Comparison of ENCODE assay signal across 12 cellular contexts in the genomic region with DNA sequence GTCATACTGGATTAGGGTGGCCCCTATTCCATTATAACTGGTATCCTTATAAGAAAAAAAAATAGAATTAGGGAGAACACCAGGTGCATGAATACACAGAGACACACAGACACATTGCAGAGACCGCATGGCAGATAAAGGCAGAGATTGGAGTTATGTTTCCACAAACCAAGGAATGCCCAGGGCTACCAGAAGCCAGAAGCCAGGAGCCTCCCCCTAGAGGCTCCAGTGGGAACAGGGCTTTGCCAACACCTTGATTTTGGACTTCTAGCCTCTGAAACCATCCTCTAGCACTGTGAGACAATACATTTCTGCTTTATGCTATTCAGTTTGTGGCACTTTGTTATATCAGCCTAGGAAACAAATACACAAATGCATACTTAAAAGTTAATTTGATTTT. TPM values are rescaled to one million over a fixed set of nuclear protein-coding genes. Genes with fewer than 3 reads are reported as not detected.
DNase-seq lines count a peak whose midpoint lies in the region; ATAC-seq and TF ChIP-seq lines count a peak whose summit lies in the region.
"Had no signal": no experiment of that assay in that cellular context is flagged by ENCODE, and none has a peak within 500 bp of the region (broad histone marks: within the 10 kb centered on the region; RNA-seq: fewer than 3 reads in every experiment).

No MANE protein-coding gene starts in this region.

- H3K4me3 ChIP-seq in BJ (ENCODE audit: low read depth, low read length) (no peak overlapping the region), H7 (ENCODE audit: insufficient read depth, low read depth, low read length) (no peak overlapping the region), kidney epithelial cell (ENCODE audit: low read depth, low read length) (no peak overlapping the region)
- H3K4me3 ChIP-seq: tibial artery had no signal

- CTCF ChIA-PET in BJ (lab: Yijun Ruan, JAX) = interaction anchor here (1.5 kb wide), 1 partner anchor 18 kb away, joined by 5 read pairs; no protein-coding TSS in a partner anchor

- POLR2A ChIA-PET in BJ (lab: Charles Lee) = no interaction called here

- ATAC-seq in SK-N-SH treated with all-trans-retinoic acid at 6 μM for 48 hours (0 out of 3 replicates have a peak, but pooled peaks have one; percentile 22), GM18520 (IDR thresholded peaks at IDR 0.05; ENCODE audit: unreplicated experiment) (no peak)
- ATAC-seq: natural killer cell had no signal

- H3K27me3 ChIP-seq in BJ (ENCODE audit: control insufficient read depth, insufficient read depth, low read length) (no peaks in the 10 kb centered on the region), H7 (ENCODE audit: control insufficient read depth, insufficient read depth, low read length) (no peaks in the 10 kb centered on the region), kidney epithelial cell (ENCODE audit: control insufficient read depth, insufficient read depth, low read length) (no peaks in the 10 kb centered on the region)
- H3K27me3 ChIP-seq: tibial artery had no signal

- DNase-seq in BJ (ENCODE audit: low read depth) (no peak), H7 (peak; percentile 33), kidney epithelial cell (ENCODE audit: low read depth) (no peak), middle frontal gyrus (ENCODE audit: extremely low spot score, low spot score) (no peak), retina (no peak), AG08396 (ENCODE audit: low spot score) (no peak)
- DNase-seq: natural killer cell; NCI-H1694; stimulated activated CD4-positive, alpha-beta T cell treated with anti-CD3 and anti-CD28 coated beads, Interleukin-4, amount 100 ng/mL, for 1 hour; tibial artery had no signal

- H3K36me3 ChIP-seq in BJ (ENCODE audit: control insufficient read depth, insufficient read depth, low read length) (0 out of 2 replicates have a peak, but pooled peaks cover 1% of the 10 kb centered on the region), H7 (replicated peaks; ENCODE audit: control insufficient read depth, insufficient read depth, low read length) (no peaks in the 10 kb centered on the region), kidney epithelial cell (ENCODE audit: control insufficient read depth, insufficient read depth, low read length) (no peaks in the 10 kb centered on the region)
- H3K36me3 ChIP-seq: tibial artery had no signal

- peak; percentile 40 for TF ChIP-seq CTCF in BJ (IDR thresholded peaks at IDR 0.05; ENCODE audit: insufficient read depth, low read depth, low read length)
- peak; percentile 40 for TF ChIP-seq CTCF in kidney epithelial cell (IDR thresholded peaks at IDR 0.05; ENCODE audit: insufficient read depth, low read length, poor library complexity, severe bottlenecking)

TF ChIP-seq in SK-N-SH treated with all-trans-retinoic acid at 6 μM for 48 hours, 23 proteins besides CTCF, POLR2A, EP300 and RAD21:
- TF ChIP-seq TCF4 (CRISPR knock-in tag; IDR thresholded peaks at IDR 0.05; ENCODE audit: borderline replicate concordance) = no peak
- no peak for TF ChIP-seq POU6F1 (CRISPR knock-in tag; IDR thresholded peaks at IDR 0.05; ENCODE audit: borderline replicate concordance, low read depth)
- no peak for TF ChIP-seq GLIS3 (CRISPR knock-in tag; IDR thresholded peaks at IDR 0.05)
- TF ChIP-seq RARB (CRISPR knock-in tag; IDR thresholded peaks at IDR 0.05) = no peak
- TF ChIP-seq ISL1 (CRISPR knock-in tag; IDR thresholded peaks at IDR 0.05) = no peak
- TF ChIP-seq SNAI2 (CRISPR knock-in tag; IDR thresholded peaks at IDR 0.05) = no peak
- TF ChIP-seq, protein P1, sequence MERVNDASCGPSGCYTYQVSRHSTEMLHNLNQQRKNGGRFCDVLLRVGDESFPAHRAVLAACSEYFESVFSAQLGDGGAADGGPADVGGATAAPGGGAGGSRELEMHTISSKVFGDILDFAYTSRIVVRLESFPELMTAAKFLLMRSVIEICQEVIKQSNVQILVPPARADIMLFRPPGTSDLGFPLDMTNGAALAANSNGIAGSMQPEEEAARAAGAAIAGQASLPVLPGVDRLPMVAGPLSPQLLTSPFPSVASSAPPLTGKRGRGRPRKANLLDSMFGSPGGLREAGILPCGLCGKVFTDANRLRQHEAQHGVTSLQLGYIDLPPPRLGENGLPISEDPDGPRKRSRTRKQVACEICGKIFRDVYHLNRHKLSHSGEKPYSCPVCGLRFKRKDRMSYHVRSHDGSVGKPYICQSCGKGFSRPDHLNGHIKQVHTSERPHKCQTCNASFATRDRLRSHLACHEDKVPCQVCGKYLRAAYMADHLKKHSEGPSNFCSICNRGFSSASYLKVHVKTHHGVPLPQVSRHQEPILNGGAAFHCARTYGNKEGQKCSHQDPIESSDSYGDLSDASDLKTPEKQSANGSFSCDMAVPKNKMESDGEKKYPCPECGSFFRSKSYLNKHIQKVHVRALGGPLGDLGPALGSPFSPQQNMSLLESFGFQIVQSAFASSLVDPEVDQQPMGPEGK (CRISPR knock-in tag; IDR thresholded peaks at IDR 0.05; ENCODE audit: borderline replicate concordance) = no peak
- TF ChIP-seq ZNF8 (CRISPR knock-in tag; IDR thresholded peaks at IDR 0.05) = no peak
- no peak for TF ChIP-seq ZC3H10 (CRISPR knock-in tag; IDR thresholded peaks at IDR 0.05)
- TF ChIP-seq ZNF565 (CRISPR knock-in tag; conservative IDR thresholded peaks at IDR 0.05; ENCODE audit: low read depth) = no peak
- no peak for TF ChIP-seq OSR1 (CRISPR knock-in tag; IDR thresholded peaks at IDR 0.05)
- no peak for TF ChIP-seq CSRNP3 (CRISPR knock-in tag; IDR thresholded peaks at IDR 0.05)
- TF ChIP-seq TOX (CRISPR knock-in tag; IDR thresholded peaks at IDR 0.05; ENCODE audit: borderline replicate concordance) = no peak

RNA-seq across cellular contexts. Expression of gene GOLM2, which starts 10.4 kb away (rescaled TPM):
- polyA plus RNA-seq in BJ (2011; rRNA removed) = 27.9 and 46.5 TPM in 2 replicates
- 14.0 and 18.9 TPM in 2 replicates for polyA minus RNA-seq in BJ (2011; rRNA and poly(A)+ RNA removed)
- total RNA-seq in H7 (2014; rRNA removed; shearing (Covaris generic)) = 34.5 and 48.8 TPM in 2 replicates
- 70.0 and 72.2 TPM in 2 replicates for total RNA-seq in kidney epithelial cell
